8 cellular contexts compared by ENCODE assay signal in the genomic region with DNA sequence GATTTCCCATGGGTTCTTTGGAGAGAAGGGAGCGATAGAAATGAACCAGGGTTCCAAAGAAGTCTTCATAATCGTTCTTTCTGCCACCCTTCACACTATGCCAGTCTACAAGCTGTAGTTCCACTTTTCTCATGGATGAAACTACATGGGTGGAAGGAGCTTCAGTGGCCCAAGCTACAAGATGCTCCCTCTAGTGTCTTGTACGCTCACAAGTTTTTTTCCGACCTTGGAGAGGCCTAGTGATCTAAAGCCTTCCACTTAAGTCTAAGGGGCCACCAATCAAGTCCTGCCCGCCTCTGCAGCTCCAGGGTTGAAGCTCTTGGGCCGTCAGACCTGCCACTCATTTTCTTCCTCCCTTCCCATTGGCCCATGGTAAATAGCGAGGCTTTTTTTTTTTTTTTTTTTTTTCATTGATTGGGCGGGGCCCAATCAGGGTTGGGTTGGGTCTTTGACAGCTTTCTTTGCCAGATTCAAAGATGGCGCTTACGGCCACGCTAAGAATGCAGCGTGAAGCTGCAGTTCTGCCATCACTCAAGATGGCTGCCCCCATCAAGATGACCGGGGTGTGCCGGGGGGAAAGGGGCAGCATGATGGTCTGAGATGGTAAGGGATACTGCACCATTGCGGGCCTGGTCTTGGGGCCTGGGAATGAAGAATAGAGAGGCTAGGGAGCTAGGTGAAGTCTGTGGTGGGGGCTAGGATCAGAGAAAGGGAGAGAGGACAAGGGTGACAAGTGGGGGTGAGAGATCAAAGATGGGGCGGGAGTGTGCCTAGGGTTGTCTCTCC. TPM values are rescaled to one million over a fixed set of nuclear protein-coding genes. Genes with fewer than 3 reads are reported as not detected.
DNase-seq lines count a peak whose midpoint lies in the region; TF ChIP-seq lines count a peak whose summit lies in the region.

A gene (plus strand): TSS at position 527 of the 786 bp plus-strand sequence. CDS start 430 bp downstream, outside the sequence.

- no peaks in the 10 kb centered on the region for H3K9me3 Mint-ChIP-seq in HFFc6
- no peaks in the 10 kb centered on the region for H3K9me3 Mint-ChIP-seq in activated naive CD4-positive, alpha-beta T cell treated with anti-CD3 and anti-CD28 coated beads, Interleukin-2, amount 50 U/mL, for 24 hours

- peak within 1 kb of the TSS; percentile 73 for H3K27ac ChIP-seq in temporal lobe (ENCODE audit: low read depth, low read length)

- DNase-seq in GM10248 (ENCODE audit: extremely low spot score) (peak; percentile 94), HFFc6 (peak; percentile 100), NAMALWA (ENCODE audit: low spot score) (peak; percentile 100), SK-N-DZ (ENCODE audit: low spot score) (peak; percentile 100), globus pallidus (ENCODE audit: low spot score) (peak; percentile 99), nucleus accumbens (lab: John Stamatoyannopoulos, UW) (peak; percentile 51 to 97 (median 88))

- CTCF ChIA-PET in GM10248 (lab: Yijun Ruan, JAX): interaction anchor here (0.8 to 14.0 kb wide), 39 partner anchors 11 to 227 kb away, joined by 3 to 248 read pairs (median 6); a partner anchor contains a TSS

- H3K4me3 Mint-ChIP-seq in HFFc6: peak within 1 kb of the TSS; percentile 99
- peak within 1 kb of the TSS; percentile 99 for H3K4me3 Mint-ChIP-seq in activated naive CD4-positive, alpha-beta T cell treated with anti-CD3 and anti-CD28 coated beads, Interleukin-2, amount 50 U/mL, for 24 hours

- TF ChIP-seq CTCF in GM10248 (IDR thresholded peaks at IDR 0.05; ENCODE audit: control extremely low read depth, extremely low read depth, low read depth, missing control alignments) (peak; percentile 58), HFFc6 (IDR thresholded peaks at IDR 0.05) (peak; percentile 78)

- peak within 1 kb of the TSS; percentile 92 for H3K27ac Mint-ChIP-seq in HFFc6
- peak within 1 kb of the TSS; percentile 99 for H3K27ac Mint-ChIP-seq in activated naive CD4-positive, alpha-beta T cell treated with anti-CD3 and anti-CD28 coated beads, Interleukin-2, amount 50 U/mL, for 24 hours

- peaks cover 5% of the 10 kb centered on the region; the same call in 1 of the 2 replicates for H3K36me3 Mint-ChIP-seq in HFFc6 (ENCODE audit: low read depth)
- H3K36me3 Mint-ChIP-seq in activated naive CD4-positive, alpha-beta T cell treated with anti-CD3 and anti-CD28 coated beads, Interleukin-2, amount 50 U/mL, for 24 hours: peaks cover 5% of the 10 kb centered on the region

- POLR2A ChIA-PET in GM10248 (lab: Yijun Ruan, JAX): interaction anchor here (0.6 to 1.2 kb wide), 10 partner anchors 11 to 460 kb away, joined by 3 to 11 read pairs (median 4); a partner anchor contains a TSS

- H3K27me3 Mint-ChIP-seq in HFFc6 (ENCODE audit: insufficient read depth): peaks cover 3% of the 10 kb centered on the region
- no peaks in the 10 kb centered on the region for H3K27me3 Mint-ChIP-seq in activated naive CD4-positive, alpha-beta T cell treated with anti-CD3 and anti-CD28 coated beads, Interleukin-2, amount 50 U/mL, for 24 hours

- H3K4me1 Mint-ChIP-seq in HFFc6 (ENCODE audit: low read depth): peaks cover 29% of the 10 kb centered on the region
- peaks cover 51% of the 10 kb centered on the region for H3K4me1 Mint-ChIP-seq in activated naive CD4-positive, alpha-beta T cell treated with anti-CD3 and anti-CD28 coated beads, Interleukin-2, amount 50 U/mL, for 24 hours

RNA-seq across cellular contexts. Expression of the gene that starts here (rescaled TPM):
- total RNA-seq in HFFc6 (2021; fragmentation: NEBNext Ultra II Directional; extraction: Animal tissue kit (Norgen Biotek cat#: 25700)): 10 to 100 TPM in 5 of 6 experiments, 1 to 10 TPM in 1; 9.8 to 13.6 (median 10.6) TPM
- polyA plus RNA-seq in SK-N-DZ (2014; cell fraction: cytosol; rRNA removed): 11.4 and 12.6 TPM in 2 replicates
- polyA plus RNA-seq in SK-N-DZ (2014; cell fraction: nucleus; rRNA removed): 7.7 and 9.0 TPM in 2 replicates
- total RNA-seq in temporal lobe: 19.7 TPM

Comparison
In these comparisons a context has a peak if more than half of its experiments do, and no peak if none do; other contexts are left out.
1. Peak in every context shown above with its lines: DNase-seq and H3K27ac ChIP-seq.